ENCODE assay signal across 21 cellular contexts in the genomic region with DNA sequence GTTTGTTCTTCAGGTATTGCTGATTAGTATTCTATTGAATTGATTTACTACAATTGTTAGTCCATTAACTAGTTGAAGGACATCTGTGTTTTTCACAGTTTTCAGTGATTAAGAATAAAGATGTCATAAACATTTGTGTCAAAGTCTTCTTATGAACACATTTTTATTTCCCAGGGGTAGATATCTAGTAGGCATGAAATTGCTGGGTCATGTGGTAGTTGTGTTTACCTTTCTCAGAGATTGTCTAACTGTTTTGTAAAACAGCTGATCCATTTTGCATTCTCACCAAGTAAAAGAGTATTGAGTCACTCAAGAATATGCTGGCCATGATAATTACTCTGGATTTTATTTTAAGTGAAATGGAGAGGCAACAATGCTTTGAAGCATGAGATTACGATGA.
"Had no signal": no experiment of that assay in that cellular context is flagged by ENCODE, and none has a peak within 500 bp of the region (broad histone marks: within the 10 kb centered on the region; RNA-seq: fewer than 3 reads in every experiment).

No MANE protein-coding gene starts in this region.

- FAIRE-seq: kidney had no signal

- H3K27ac ChIP-seq: left lung, lower lobe of right lung, right atrium auricular region, right lobe of liver, tibial nerve, uterus had no signal

- H3K27me3 ChIP-seq: left lung, right atrium auricular region, right lobe of liver, tibial nerve, uterus had no signal

- DNase-seq: kidney; left colon; left lung; lower lobe of right lung; mammary epithelial cell; mesenchymal stem cell; naive thymus-derived CD8-positive, alpha-beta T cell; nucleus accumbens; right lobe of liver; stimulated activated CD4-positive, alpha-beta T cell treated with anti-CD3 and anti-CD28 coated beads, Interleukin-1b, Interleukin-23, amount 100 ng/mL, for 48 hours; stimulated activated CD4-positive, alpha-beta T cell treated with anti-CD3 and anti-CD28 coated beads, Interleukin-2, amount 100 ng/mL, for 48 hours; stimulated activated CD4-positive, alpha-beta T cell treated with anti-CD3 and anti-CD28 coated beads, Interleukin-4, amount 100 ng/mL, for 4 hours; stimulated activated CD8-positive, alpha-beta memory T cell treated with anti-CD3 and anti-CD28 coated beads, Interleukin-4, amount 100 ng/mL, for 48 hours; stimulated activated naive CD4-positive, alpha-beta T cell treated with Interleukin-2 at 50 U/mL for 16 hours; stimulated activated naive CD8-positive, alpha-beta T cell treated with anti-CD3 and anti-CD28 coated beads, Interleukin-15, amount 100 ng/mL, for 72 hours; substantia nigra; uterus had no signal

- ATAC-seq: left colon; left lung; lower lobe of right lung; naive thymus-derived CD8-positive, alpha-beta T cell; right lobe of liver; stimulated activated memory B cell treated with anti-CD40 and anti-IgM and Interleukin-4, amounts not matched to agents 10 μg/mL and 1 μg/mL and 100 μg/mL, for 72 hours; stimulated activated naive CD8-positive, alpha-beta T cell treated with anti-CD3 and anti-CD28 coated beads, Interleukin-15, amount 100 ng/mL, for 72 hours had no signal

- H3K4me1 ChIP-seq: left lung, lower lobe of right lung, right atrium auricular region, right lobe of liver, tibial nerve, uterus had no signal

- H3K9me3 ChIP-seq: lower lobe of right lung, right atrium auricular region, right lobe of liver, uterus had no signal

- H3K36me3 ChIP-seq: left lung, lower lobe of right lung, right atrium auricular region, right lobe of liver, tibial nerve, uterus had no signal

- H3K4me3 ChIP-seq: left lung, lower lobe of right lung, right atrium auricular region, right lobe of liver, smooth muscle cell, tibial nerve, uterus had no signal
